In the genomic region with DNA sequence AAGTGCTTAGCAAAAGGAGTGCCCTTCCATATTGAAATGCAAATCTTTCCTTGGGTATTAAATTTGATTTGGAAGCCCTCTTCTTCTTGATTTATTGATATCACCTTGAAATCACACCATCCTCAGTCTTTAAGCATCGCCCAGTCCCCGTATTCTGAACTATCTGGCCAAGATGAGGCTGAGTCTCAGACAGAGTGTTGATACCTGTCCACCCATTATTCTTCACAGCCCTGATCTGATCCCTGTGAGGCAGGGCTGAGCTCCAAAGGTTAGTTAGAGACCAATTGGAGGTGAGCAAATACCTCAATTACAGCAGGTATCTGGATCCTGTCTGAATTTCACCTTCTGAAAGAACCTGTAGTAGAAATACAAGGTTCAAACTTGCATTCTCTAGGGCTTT, we compare ENCODE assay signal across 28 cellular contexts.
"Had no signal": no experiment of that assay in that cellular context is flagged by ENCODE, and none has a peak within 500 bp of the region (broad histone marks: within the 10 kb centered on the region; RNA-seq: fewer than 3 reads in every experiment).

No MANE protein-coding gene starts in this region.

- H3K9me3 ChIP-seq: SJCRH30 had no signal

- DNase-seq: activated B cell treated with CpG ODN at 0.5 μM for 24 hours; activated CD4-positive, alpha-beta memory T cell treated with anti-CD3 and anti-CD28 coated beads, Interleukin-2, amount 10 ng/mL, durations not matched to agents 7 days and 5 days; activated CD4-positive, alpha-beta T cell treated with anti-CD3 and anti-CD28 coated beads for 4 hours; activated CD4-positive, alpha-beta T cell treated with anti-CD3 and anti-CD28 coated beads, Interleukin-2, amount 50 U/mL, for 1 hour; activated CD4-positive, CD25-positive, alpha-beta regulatory T cell treated with anti-CD3 and anti-CD28 coated beads, Interleukin-2, amount 50 U/mL, for 72 hours; activated CD8-positive, alpha-beta memory T cell treated with anti-CD3 and anti-CD28 coated beads for 24 hours; activated CD8-positive, alpha-beta memory T cell treated with anti-CD3 and anti-CD28 coated beads, Interleukin-2, amount 10 ng/mL, durations not matched to agents 7 days and 5 days; activated effector memory CD4-positive, alpha-beta T cell treated with anti-CD3 and anti-CD28 coated beads, Interleukin-2, amount 50 U/mL, for 16 hours; activated naive CD4-positive, alpha-beta T cell; activated naive CD4-positive, alpha-beta T cell treated with anti-CD3 and anti-CD28 coated beads, Interleukin-2, amount 50 U/mL, for 16 hours; activated naive CD8-positive, alpha-beta T cell treated with anti-CD3 and anti-CD28 coated beads for 36 hours; activated T-cell treated with anti-CD3 and anti-CD28 coated beads, Interleukin-2, amount 50 U/mL, for 1 hour; activated T-cell treated with anti-CD3 and anti-CD28 coated beads, Interleukin-2, amount 50 U/mL, for 72 hours; amniotic stem cell; aorta; NCI-H187; NCI-H2107; NCI-H2171; NCI-H510A; NCI-H526; SHP77; SJCRH30; T1000 had no signal

- H3K27ac Mint-ChIP-seq: activated B cell treated with CpG ODN at 0.5 μM for 24 hours; activated CD4-positive, alpha-beta memory T cell treated with anti-CD3 and anti-CD28 coated beads, Interleukin-2, amount 10 ng/mL, durations not matched to agents 7 days and 5 days; activated CD8-positive, alpha-beta memory T cell treated with anti-CD3 and anti-CD28 coated beads, Interleukin-2, amount 10 ng/mL, durations not matched to agents 7 days and 5 days; activated naive CD8-positive, alpha-beta T cell treated with anti-CD3 and anti-CD28 coated beads for 36 hours; activated T-cell treated with anti-CD3 and anti-CD28 coated beads, Interleukin-2, amount 50 U/mL, for 72 hours; activated T-helper 17 cell treated with anti-CD3 and anti-CD28 coated beads, Interleukin-2, amount 50 U/mL, for 72 hours had no signal

- H3K4me1 Mint-ChIP-seq: activated B cell treated with CpG ODN at 0.5 μM for 24 hours; activated CD4-positive, alpha-beta memory T cell treated with anti-CD3 and anti-CD28 coated beads, Interleukin-2, amount 10 ng/mL, durations not matched to agents 7 days and 5 days; activated CD8-positive, alpha-beta memory T cell treated with anti-CD3 and anti-CD28 coated beads, Interleukin-2, amount 10 ng/mL, durations not matched to agents 7 days and 5 days; activated naive CD8-positive, alpha-beta T cell treated with anti-CD3 and anti-CD28 coated beads for 36 hours; activated T-helper 17 cell treated with anti-CD3 and anti-CD28 coated beads, Interleukin-2, amount 50 U/mL, for 72 hours; central memory CD8-positive, alpha-beta T cell had no signal

- ATAC-seq: activated CD8-positive, alpha-beta memory T cell treated with anti-CD3 and anti-CD28 coated beads, Interleukin-2, amount 10 ng/mL, durations not matched to agents 7 days and 5 days; activated T-cell treated with anti-CD3 and anti-CD28 coated beads, Interleukin-2, amount 50 U/mL, for 72 hours; activated T-helper 17 cell treated with anti-CD3 and anti-CD28 coated beads, Interleukin-2, amount 50 U/mL, for 72 hours; Panc1 had no signal

- H3K4me3 ChIP-seq: cardiac muscle cell, SJCRH30, SK-N-MC had no signal

- H3K9me3 Mint-ChIP-seq: activated B cell treated with CpG ODN at 0.5 μM for 24 hours; activated CD4-positive, alpha-beta memory T cell treated with anti-CD3 and anti-CD28 coated beads, Interleukin-2, amount 10 ng/mL, durations not matched to agents 7 days and 5 days; activated naive CD8-positive, alpha-beta T cell treated with anti-CD3 and anti-CD28 coated beads for 36 hours; activated T-helper 17 cell treated with anti-CD3 and anti-CD28 coated beads, Interleukin-2, amount 50 U/mL, for 72 hours; central memory CD8-positive, alpha-beta T cell had no signal

- H3K27ac ChIP-seq: cardiac muscle cell, SJCRH30 had no signal

- H3K27me3 ChIP-seq: cardiac muscle cell, SJCRH30 had no signal

- H3K4me3 Mint-ChIP-seq: activated B cell treated with CpG ODN at 0.5 μM for 24 hours; activated CD4-positive, alpha-beta memory T cell treated with anti-CD3 and anti-CD28 coated beads, Interleukin-2, amount 10 ng/mL, durations not matched to agents 7 days and 5 days; activated CD8-positive, alpha-beta memory T cell treated with anti-CD3 and anti-CD28 coated beads, Interleukin-2, amount 10 ng/mL, durations not matched to agents 7 days and 5 days; activated naive CD8-positive, alpha-beta T cell treated with anti-CD3 and anti-CD28 coated beads for 36 hours; activated T-cell treated with anti-CD3 and anti-CD28 coated beads, Interleukin-2, amount 50 U/mL, for 72 hours; activated T-helper 17 cell treated with anti-CD3 and anti-CD28 coated beads, Interleukin-2, amount 50 U/mL, for 72 hours; central memory CD8-positive, alpha-beta T cell had no signal

- H3K4me1 ChIP-seq: SJCRH30 had no signal

- H3K36me3 Mint-ChIP-seq: activated CD8-positive, alpha-beta memory T cell treated with anti-CD3 and anti-CD28 coated beads, Interleukin-2, amount 10 ng/mL, durations not matched to agents 7 days and 5 days; activated naive CD8-positive, alpha-beta T cell treated with anti-CD3 and anti-CD28 coated beads for 36 hours had no signal

- H3K36me3 ChIP-seq: cardiac muscle cell, SJCRH30 had no signal

- H3K27me3 Mint-ChIP-seq: activated B cell treated with CpG ODN at 0.5 μM for 24 hours; activated CD4-positive, alpha-beta memory T cell treated with anti-CD3 and anti-CD28 coated beads, Interleukin-2, amount 10 ng/mL, durations not matched to agents 7 days and 5 days; activated CD8-positive, alpha-beta memory T cell treated with anti-CD3 and anti-CD28 coated beads, Interleukin-2, amount 10 ng/mL, durations not matched to agents 7 days and 5 days; activated T-helper 17 cell treated with anti-CD3 and anti-CD28 coated beads, Interleukin-2, amount 50 U/mL, for 72 hours; central memory CD8-positive, alpha-beta T cell had no signal
